9 cellular contexts compared by ENCODE assay signal in genomic region chr6:79570129-79570801, GRCh38. TPM values are rescaled to one million over a fixed set of nuclear protein-coding genes. Genes with fewer than 3 reads are reported as not detected.
A peak's percentile ranks its signal among the peaks of the same experiment; 100 is the strongest.
DNase-seq lines count a peak whose midpoint lies in the region; ATAC-seq, FAIRE-seq and TF ChIP-seq lines count a peak whose summit lies in the region.
"Had no signal": no experiment of that assay in that cellular context is flagged by ENCODE, and none has a peak within 500 bp of the region (broad histone marks: within the 10 kb centered on the region; RNA-seq: fewer than 3 reads in every experiment).

No MANE protein-coding gene starts in this region.

- H2AFZ ChIP-seq in astrocyte (ENCODE audit: low read depth, low read length) = no peak overlapping the region

- H4K20me1 ChIP-seq in astrocyte (ENCODE audit: insufficient read depth, low read length) = no peaks in the 10 kb centered on the region

- TF ChIP-seq CTCF in astrocyte (IDR thresholded peaks at IDR 0.05; ENCODE audit: insufficient read depth, low read depth, low read length) = no peak
- no peak for TF ChIP-seq CTCF in lower lobe of right lung (IDR thresholded peaks at IDR 0.05)

- no peak overlapping the region for H3K27ac Mint-ChIP-seq in astrocyte (ENCODE audit: unreplicated experiment)
- H3K27ac Mint-ChIP-seq in natural killer cell treated with Interleukin-12 subunit alpha and Interleukin-12 subunit beta and Interleukin-15 and Interleukin-18, amount 100 ng/mL, for 72 hours = no peak overlapping the region

- in situ Hi-C loops in Caki2 (cut with HindIII; ENCODE audit: low pct_unique_long_range_greater_than_20kb, low sequenced_read_pairs) = no loop called here

- H3K27me3 ChIP-seq in HUES48 (ENCODE audit: control insufficient read depth, insufficient read depth, low read length) = no peaks in the 10 kb centered on the region
- H3K27me3 ChIP-seq in astrocyte (ENCODE audit: insufficient read depth, low read length) = no peaks in the 10 kb centered on the region
- H3K27me3 ChIP-seq in lower lobe of right lung (ENCODE audit: low read depth) = no peaks in the 10 kb centered on the region

- peak overlapping the region; percentile 81 for H3K27ac ChIP-seq in HUES48 (ENCODE audit: low read depth, low read length)
- peak overlapping the region; percentile 48 for H3K27ac ChIP-seq in astrocyte (ENCODE audit: low read depth, low read length)
- H3K27ac ChIP-seq in lower lobe of right lung = no peak overlapping the region

- H3K4me3 ChIP-seq in HUES48 (ENCODE audit: low read depth, low read length) = peak overlapping the region; percentile 36
- no peak overlapping the region for H3K4me3 ChIP-seq in astrocyte (ENCODE audit: insufficient read depth, low read depth, low read length)
- peak overlapping the region; percentile 43 for H3K4me3 ChIP-seq in lower lobe of right lung

- H3K27me3 Mint-ChIP-seq in astrocyte (ENCODE audit: low read depth, unreplicated experiment) = no peaks in the 10 kb centered on the region
- peaks cover 0 to 5% of the 10 kb centered on the region in 2 donors for H3K27me3 Mint-ChIP-seq in natural killer cell treated with Interleukin-12 subunit alpha and Interleukin-12 subunit beta and Interleukin-15 and Interleukin-18, amount 100 ng/mL, for 72 hours
- H3K27me3 Mint-ChIP-seq: central memory CD8-positive, alpha-beta T cell had no signal

- no peaks in the 10 kb centered on the region for H3K36me3 ChIP-seq in HUES48 (ENCODE audit: control insufficient read depth, insufficient read depth, low read length)
- no peaks in the 10 kb centered on the region for H3K36me3 ChIP-seq in astrocyte (ENCODE audit: insufficient read depth, low read length)
- no peaks in the 10 kb centered on the region for H3K36me3 ChIP-seq in lower lobe of right lung

- intact Hi-C loops in lower lobe of right lung (cut with DNase I) = no loop called here

- DNase-seq in Caki2 (ENCODE audit: low read depth) = peak; percentile 44
- DNase-seq in astrocyte (ENCODE audit: low read depth) = peak; percentile 87
- DNase-seq in lower lobe of right lung = no peak
- DNase-seq in natural killer cell treated with Interleukin-12 subunit alpha and Interleukin-12 subunit beta and Interleukin-15 and Interleukin-18, amount 100 ng/mL, for 72 hours (ENCODE audit: low spot score) = no peak
- no peak for DNase-seq in stimulated activated naive CD8-positive, alpha-beta T cell treated with anti-CD3 and anti-CD28 coated beads, Interleukin-15, Interleukin-2, amounts not matched to agents 100 U/mL and 50 U/mL, for 24 hours
- no peak for DNase-seq in AG08395 (ENCODE audit: low spot score)
- DNase-seq in activated T-cell treated with anti-CD3 and anti-CD28 coated beads, Interleukin-2, amount 50 U/mL, for 48 hours = no peak

- H3K9me3 ChIP-seq in HUES48 (ENCODE audit: control insufficient read depth, insufficient read depth, low read length) = no peaks in the 10 kb centered on the region
- H3K9me3 ChIP-seq in astrocyte (ENCODE audit: insufficient read depth, low read depth, low read length) = no peaks in the 10 kb centered on the region
- H3K9me3 ChIP-seq in lower lobe of right lung = no peaks in the 10 kb centered on the region

- peaks cover 57% of the 10 kb centered on the region for H3K4me1 ChIP-seq in HUES48 (ENCODE audit: control insufficient read depth, insufficient read depth, low read length)
- H3K4me1 ChIP-seq in astrocyte (ENCODE audit: insufficient read depth, low read length) = peaks cover 31% of the 10 kb centered on the region
- H3K4me1 ChIP-seq in lower lobe of right lung = peaks cover 14% of the 10 kb centered on the region

- H3K9ac ChIP-seq in HUES48 (ENCODE audit: low read depth, low read length) (peak overlapping the region; percentile 56), astrocyte (ENCODE audit: low read length) (peak overlapping the region; percentile 41)

- H3K4me2 ChIP-seq in astrocyte (ENCODE audit: low read length) = peak overlapping the region; percentile 63

- no peak overlapping the region for H3K4me3 Mint-ChIP-seq in astrocyte (ENCODE audit: unreplicated experiment)
- H3K4me3 Mint-ChIP-seq in natural killer cell treated with Interleukin-12 subunit alpha and Interleukin-12 subunit beta and Interleukin-15 and Interleukin-18, amount 100 ng/mL, for 72 hours = no peak overlapping the region
- H3K4me3 Mint-ChIP-seq: central memory CD8-positive, alpha-beta T cell had no signal

- no peaks in the 10 kb centered on the region for H3K9me3 Mint-ChIP-seq in astrocyte (ENCODE audit: unreplicated experiment)
- no peaks in the 10 kb centered on the region for H3K9me3 Mint-ChIP-seq in natural killer cell treated with Interleukin-12 subunit alpha and Interleukin-12 subunit beta and Interleukin-15 and Interleukin-18, amount 100 ng/mL, for 72 hours
- H3K9me3 Mint-ChIP-seq: central memory CD8-positive, alpha-beta T cell had no signal

- FAIRE-seq in astrocyte (lab: Jason Lieb, UNC) = no peak

- no peaks in the 10 kb centered on the region for H3K36me3 Mint-ChIP-seq in astrocyte (ENCODE audit: low read depth, unreplicated experiment)
- H3K36me3 Mint-ChIP-seq in natural killer cell treated with Interleukin-12 subunit alpha and Interleukin-12 subunit beta and Interleukin-15 and Interleukin-18, amount 100 ng/mL, for 72 hours = no peaks in the 10 kb centered on the region

- H3K4me1 Mint-ChIP-seq in astrocyte (ENCODE audit: low read depth, unreplicated experiment) = peaks cover 19% of the 10 kb centered on the region
- H3K4me1 Mint-ChIP-seq in natural killer cell treated with Interleukin-12 subunit alpha and Interleukin-12 subunit beta and Interleukin-15 and Interleukin-18, amount 100 ng/mL, for 72 hours (ENCODE audit: low read depth in 2 of 2) = no peaks in the 10 kb centered on the region
- H3K4me1 Mint-ChIP-seq: central memory CD8-positive, alpha-beta T cell had no signal

- ATAC-seq in lower lobe of right lung = peak; percentile 74 to 88
- ATAC-seq in natural killer cell treated with Interleukin-12 subunit alpha and Interleukin-12 subunit beta and Interleukin-15 and Interleukin-18, amount 100 ng/mL, for 72 hours = no peak
- ATAC-seq in stimulated activated naive CD8-positive, alpha-beta T cell treated with anti-CD3 and anti-CD28 coated beads, Interleukin-15, Interleukin-2, amounts not matched to agents 100 U/mL and 50 U/mL, for 24 hours = no peak

- H3K79me2 ChIP-seq in astrocyte (ENCODE audit: insufficient read depth, low read length) = no peaks in the 10 kb centered on the region

RNA-seq across cellular contexts. Expression of gene LCA5, which starts 33.0 kb away (rescaled TPM):
- total RNA-seq in Caki2 (2014; rRNA removed; shearing (Covaris generic); ENCODE audit: low replicate concordance) = 2.3 and 4.4 TPM in 2 replicates
- 5.8 and 6.2 TPM in 2 replicates for total RNA-seq in astrocyte
- total RNA-seq in lower lobe of right lung = 7.1 TPM
- under 1 TPM; 0.07 to 0.08 TPM for total RNA-seq in natural killer cell treated with Interleukin-12 subunit alpha and Interleukin-12 subunit beta and Interleukin-15 and Interleukin-18, amount 100 ng/mL, for 72 hours

Comparison
In these comparisons a context has a peak if more than half of its experiments do, and no peak if none do; other contexts are left out.
1. DNase-seq: peak in Caki2 (single experiment) and astrocyte (single experiment); none in lower lobe of right lung (single experiment), natural killer cell treated with Interleukin-12 subunit alpha and Interleukin-12 subunit beta and Interleukin-15 and Interleukin-18, amount 100 ng/mL, for 72 hours (single experiment), stimulated activated naive CD8-positive, alpha-beta T cell treated with anti-CD3 and anti-CD28 coated beads, Interleukin-15, Interleukin-2, amounts not matched to agents 100 U/mL and 50 U/mL, for 24 hours (single experiment), AG08395 (single experiment) and activated T-cell treated with anti-CD3 and anti-CD28 coated beads, Interleukin-2, amount 50 U/mL, for 48 hours (0 of 2).
2. ATAC-seq: peak in lower lobe of right lung (2 of 2); none in natural killer cell treated with Interleukin-12 subunit alpha and Interleukin-12 subunit beta and Interleukin-15 and Interleukin-18, amount 100 ng/mL, for 72 hours (0 of 2) and stimulated activated naive CD8-positive, alpha-beta T cell treated with anti-CD3 and anti-CD28 coated beads, Interleukin-15, Interleukin-2, amounts not matched to agents 100 U/mL and 50 U/mL, for 24 hours (single experiment).